ENCODE assay signal across 28 cellular contexts in genomic region chr6:14369717-14370116, GRCh38.
"Had no signal": no experiment of that assay in that cellular context is flagged by ENCODE, and none has a peak within 500 bp of the region (broad histone marks: within the 10 kb centered on the region; RNA-seq: fewer than 3 reads in every experiment).

No MANE protein-coding gene starts in this region.

- ATAC-seq: activated CD4-positive, CD25-positive, alpha-beta regulatory T cell treated with anti-CD3 and anti-CD28 coated beads, Interleukin-2, amount 50 U/mL, for 24 hours; activated CD8-positive, alpha-beta T cell treated with anti-CD3 and anti-CD28 coated beads, Interleukin-2, amount 10 ng/mL, durations not matched to agents 7 days and 5 days; activated naive CD8-positive, alpha-beta T cell treated with anti-CD3 and anti-CD28 coated beads, Interleukin-2, amount 50 U/mL, for 24 hours; body of pancreas had no signal

- H3K27me3 ChIP-seq: ascending aorta, body of pancreas, Peyer's patch, SJCRH30 had no signal

- H3K4me3 ChIP-seq: ascending aorta, body of pancreas, Peyer's patch, SJCRH30 had no signal

- H3K36me3 Mint-ChIP-seq: activated naive CD4-positive, alpha-beta T cell treated with anti-CD3 and anti-CD28 coated beads, Interleukin-2, amount 50 U/mL, for 24 hours had no signal

- H3K9me3 ChIP-seq: ascending aorta, body of pancreas, Peyer's patch, SJCRH30, SK-N-SH had no signal

- H3K9me2 ChIP-seq: SK-N-SH had no signal

- H3K27ac ChIP-seq: ascending aorta, body of pancreas, Peyer's patch, RWPE1, SJCRH30, VCaP had no signal

- H3K4me2 ChIP-seq: SK-N-SH had no signal

- H3K27me3 Mint-ChIP-seq: activated naive CD4-positive, alpha-beta T cell treated with anti-CD3 and anti-CD28 coated beads, Interleukin-2, amount 50 U/mL, for 24 hours; activated naive CD8-positive, alpha-beta T cell treated with anti-CD3 and anti-CD28 coated beads, Interleukin-2, amount 50 U/mL, for 24 hours had no signal

- H3K27ac Mint-ChIP-seq: activated CD8-positive, alpha-beta T cell treated with anti-CD3 and anti-CD28 coated beads, Interleukin-2, amount 10 ng/mL, durations not matched to agents 7 days and 5 days; activated naive CD4-positive, alpha-beta T cell treated with anti-CD3 and anti-CD28 coated beads, Interleukin-2, amount 50 U/mL, for 24 hours; activated naive CD8-positive, alpha-beta T cell treated with anti-CD3 and anti-CD28 coated beads, Interleukin-2, amount 50 U/mL, for 24 hours had no signal

- H3K4me3 Mint-ChIP-seq: activated CD8-positive, alpha-beta T cell treated with anti-CD3 and anti-CD28 coated beads, Interleukin-2, amount 10 ng/mL, durations not matched to agents 7 days and 5 days; activated naive CD4-positive, alpha-beta T cell treated with anti-CD3 and anti-CD28 coated beads, Interleukin-2, amount 50 U/mL, for 24 hours; activated naive CD8-positive, alpha-beta T cell treated with anti-CD3 and anti-CD28 coated beads, Interleukin-2, amount 50 U/mL, for 24 hours; central memory CD8-positive, alpha-beta T cell had no signal

- H3K9me3 Mint-ChIP-seq: activated naive CD4-positive, alpha-beta T cell treated with anti-CD3 and anti-CD28 coated beads, Interleukin-2, amount 50 U/mL, for 24 hours; activated naive CD8-positive, alpha-beta T cell treated with anti-CD3 and anti-CD28 coated beads, Interleukin-2, amount 50 U/mL, for 24 hours; central memory CD8-positive, alpha-beta T cell had no signal

- H3K4me1 ChIP-seq: body of pancreas, SJCRH30 had no signal

- DNase-seq: activated CD4-positive, alpha-beta T cell treated with anti-CD3 and anti-CD28 coated beads for 4 hours; activated CD4-positive, alpha-beta T cell treated with anti-CD3 and anti-CD28 coated beads, Interleukin-2, amount 50 U/mL, for 4 hours; activated CD8-positive, alpha-beta memory T cell treated with anti-CD3 and anti-CD28 coated beads, Interleukin-2, amount 50 U/mL, for 48 hours; activated CD8-positive, alpha-beta T cell treated with anti-CD3 and anti-CD28 coated beads, Interleukin-2, amount 10 ng/mL, durations not matched to agents 7 days and 5 days; activated naive CD4-positive, alpha-beta T cell; activated naive CD8-positive, alpha-beta T cell treated with anti-CD3 and anti-CD28 coated beads, Interleukin-2, amount 50 U/mL, for 24 hours; activated T-cell treated with anti-CD3 and anti-CD28 coated beads, Interleukin-2, amount 50 U/mL, for 1 hour; amniotic stem cell; body of pancreas; Kasumi-1; NCI-H1092; NCI-H1417; NCI-H1930; NCI-H2171; NCI-H2227 treated with DMSO at 0.1 percent for 48 hours; NCI-H526 treated with DMSO at 0.1 percent for 48 hours; NCI-H82; Peyer's patch; Right ventricle myocardium superior; SJCRH30; SK-N-SH; T-helper 1 cell had no signal

- H3K36me3 ChIP-seq: ascending aorta, Peyer's patch, SJCRH30 had no signal
